8 cellular contexts compared by ENCODE assay signal in genomic region chr11:46826310-46827044, GRCh38. TPM values are rescaled to one million over a fixed set of nuclear protein-coding genes. Genes with fewer than 3 reads are reported as not detected.
DNase-seq lines count a peak whose midpoint lies in the region; ATAC-seq and TF ChIP-seq lines count a peak whose summit lies in the region.

No MANE protein-coding gene starts in this region.

- peaks cover 16% of the 10 kb centered on the region for H3K4me1 ChIP-seq in CD4-positive, alpha-beta memory T cell (ENCODE audit: insufficient read depth, low read length)
- peaks cover 16% of the 10 kb centered on the region for H3K4me1 ChIP-seq in HUES48 (ENCODE audit: control insufficient read depth, insufficient read depth, low read length)
- no peaks in the 10 kb centered on the region for H3K4me1 ChIP-seq in right cardiac atrium (ENCODE audit: control insufficient read depth, insufficient read depth, low read length)
- H3K4me1 ChIP-seq in prostate gland (replicated peaks), result no peaks in the 10 kb centered on the region

- CTCF ChIA-PET in CD4-positive, alpha-beta memory T cell (lab: Charles Lee; ENCODE audit: partially characterized antibody), result interaction anchor here (1.1 to 2.1 kb wide), 4 partner anchors 9 to 64 kb away, joined by 3 to 5 read pairs (median 4); no protein-coding TSS in a partner anchor

- no peaks in the 10 kb centered on the region for H3K36me3 ChIP-seq in CD4-positive, alpha-beta memory T cell (ENCODE audit: insufficient read depth, low read length)
- H3K36me3 ChIP-seq in HUES48 (ENCODE audit: control insufficient read depth, insufficient read depth, low read length) (no peaks in the 10 kb centered on the region), prostate gland (no peaks in the 10 kb centered on the region)

- H3K27ac ChIP-seq in CD4-positive, alpha-beta memory T cell (ENCODE audit: low read depth, low read length), result no peak overlapping the region
- H3K27ac ChIP-seq in HUES48 (ENCODE audit: low read depth, low read length) (peak overlapping the region; percentile 54), right cardiac atrium (ENCODE audit: low read length) (peak overlapping the region; percentile 76), prostate gland (peak overlapping the region; percentile 51 to 68)

- DNase-seq in CD4-positive, alpha-beta memory T cell, result peak; percentile 57 to 71 (median 61)
- DNase-seq in GM20000 (ENCODE audit: low spot score), result peak; percentile 75
- peak in 57 of 58 donors; percentile 19 to 88 (median 75) for DNase-seq in anterior cingulate cortex (lab: John Stamatoyannopoulos, UW)
- DNase-seq in right cardiac atrium, result peak; percentile 87 to 95 (median 94)
- peak; percentile 72 for DNase-seq in prostate gland (ENCODE audit: low spot score)
- DNase-seq in ureter (ENCODE audit: low spot score), result peak; percentile 72

- 0 out of 2 replicates have a peak overlapping the region, but pooled peaks have one; percentile 13 for H3K9ac ChIP-seq in HUES48 (ENCODE audit: low read depth, low read length)

- no peaks in the 10 kb centered on the region for H3K9me3 Mint-ChIP-seq in CD4-positive, alpha-beta memory T cell
- no peaks in the 10 kb centered on the region for H3K9me3 Mint-ChIP-seq in T-helper 1 cell treated with Interleukin-12 subunit alpha and Interleukin-12 subunit beta and Interleukin-4 antibody, amounts not matched to agents 30 μg/mL and 1 μg/mL, for 36 hours

- peak overlapping the region; percentile 74 to 85 (median 81) for H3K4me3 Mint-ChIP-seq in CD4-positive, alpha-beta memory T cell
- H3K4me3 Mint-ChIP-seq in T-helper 1 cell treated with Interleukin-12 subunit alpha and Interleukin-12 subunit beta and Interleukin-4 antibody, amounts not matched to agents 30 μg/mL and 1 μg/mL, for 36 hours, result peak overlapping the region; percentile 72

- peaks cover 14 to 36% (median 22%) of the 10 kb centered on the region in 4 donors for H3K4me1 Mint-ChIP-seq in CD4-positive, alpha-beta memory T cell
- peaks cover 31% of the 10 kb centered on the region for H3K4me1 Mint-ChIP-seq in T-helper 1 cell treated with Interleukin-12 subunit alpha and Interleukin-12 subunit beta and Interleukin-4 antibody, amounts not matched to agents 30 μg/mL and 1 μg/mL, for 36 hours (ENCODE audit: low read depth)

- intact Hi-C loops in CD4-positive, alpha-beta memory T cell (cut with micrococcal nuclease), result loop anchor here (1.0 kb wide), 1 partner anchor 20 kb away; the partner anchor contains the start of gene CKAP5
- intact Hi-C loops in right cardiac atrium (cut with DNase I), result no loop called here
- intact Hi-C loops in prostate gland (cut with DNase I), result no loop called here

- 1% methylated on average over 32 of the region's 32 CpGs for WGBS in right cardiac atrium
- WGBS in prostate gland, result 2% methylated on average over 32 of the region's 32 CpGs

- POLR2A ChIA-PET in CD4-positive, alpha-beta memory T cell (lab: Charles Lee; ENCODE audit: partially characterized antibody), result interaction anchor here (0.9 to 2.2 kb wide), 3 partner anchors 19 to 209 kb away, joined by 3 to 20 read pairs (median 4); partner anchors contain the start of genes ARHGAP1, ATG13, CKAP5 and HARBI1

- TF ChIP-seq CTCF in GM20000 (IDR thresholded peaks at IDR 0.05; ENCODE audit: extremely low read depth, missing control alignments) (no peak), prostate gland (IDR thresholded peaks at IDR 0.05) (peak in 2 of 4 experiments; percentile 19 to 36)

- TF ChIP-seq POLR2A in prostate gland (IDR thresholded peaks at IDR 0.05), result no peak

- no peaks in the 10 kb centered on the region for H3K9me3 ChIP-seq in CD4-positive, alpha-beta memory T cell (ENCODE audit: control insufficient read depth in 1 of 2, low read length in 2 of 2)
- H3K9me3 ChIP-seq in HUES48 (ENCODE audit: control insufficient read depth, insufficient read depth, low read length) (no peaks in the 10 kb centered on the region), right cardiac atrium (ENCODE audit: control insufficient read depth, low read length) (no peaks in the 10 kb centered on the region), prostate gland (no peaks in the 10 kb centered on the region)

- H3K36me3 Mint-ChIP-seq in CD4-positive, alpha-beta memory T cell, result no peaks in the 10 kb centered on the region
- H3K36me3 Mint-ChIP-seq in T-helper 1 cell treated with Interleukin-12 subunit alpha and Interleukin-12 subunit beta and Interleukin-4 antibody, amounts not matched to agents 30 μg/mL and 1 μg/mL, for 36 hours (ENCODE audit: low read depth), result peaks cover 6% of the 10 kb centered on the region

- peak; percentile 99 to 100 for ATAC-seq in right cardiac atrium

- peak overlapping the region in 1 of 2 donors; percentile 51 for H3K4me3 ChIP-seq in CD4-positive, alpha-beta memory T cell (ENCODE audit: low read length in 2 of 2)
- H3K4me3 ChIP-seq in HUES48 (ENCODE audit: low read depth, low read length), result peak overlapping the region; percentile 67
- peak overlapping the region; percentile 54 for H3K4me3 ChIP-seq in right cardiac atrium (ENCODE audit: low read length)
- H3K4me3 ChIP-seq in prostate gland, result peak overlapping the region; percentile 39

- no peaks in the 10 kb centered on the region for H3K27me3 ChIP-seq in CD4-positive, alpha-beta memory T cell (ENCODE audit: insufficient read depth, low read length)
- no peaks in the 10 kb centered on the region for H3K27me3 ChIP-seq in HUES48 (ENCODE audit: control insufficient read depth, insufficient read depth, low read length)
- H3K27me3 ChIP-seq in right cardiac atrium (ENCODE audit: control insufficient read depth, insufficient read depth), result no peaks in the 10 kb centered on the region
- no peaks in the 10 kb centered on the region for H3K27me3 ChIP-seq in prostate gland (replicated peaks; ENCODE audit: insufficient read depth)

- H3K27ac Mint-ChIP-seq in CD4-positive, alpha-beta memory T cell, result peak overlapping the region in 4 of 7 donors; percentile 17 to 76 (median 68)
- H3K27ac Mint-ChIP-seq in T-helper 1 cell treated with Interleukin-12 subunit alpha and Interleukin-12 subunit beta and Interleukin-4 antibody, amounts not matched to agents 30 μg/mL and 1 μg/mL, for 36 hours, result no peak overlapping the region

- H3K27me3 Mint-ChIP-seq in CD4-positive, alpha-beta memory T cell, result no peaks in the 10 kb centered on the region
- H3K27me3 Mint-ChIP-seq in T-helper 1 cell treated with Interleukin-12 subunit alpha and Interleukin-12 subunit beta and Interleukin-4 antibody, amounts not matched to agents 30 μg/mL and 1 μg/mL, for 36 hours (ENCODE audit: low read depth), result no peaks in the 10 kb centered on the region

RNA-seq across cellular contexts. Expression of gene CKAP5, which starts 19.6 kb away (rescaled TPM):
- 10 to 100 TPM; 47.8 to 51.4 TPM for total RNA-seq in CD4-positive, alpha-beta memory T cell
- polyA plus RNA-seq in CD4-positive, alpha-beta memory T cell, result 10 to 100 TPM in 1 of 2 donors, 1 to 10 TPM in 1; 3.6 to 23.8 TPM
- total RNA-seq in right cardiac atrium (10 to 100 TPM; 55.1 to 66.8 (median 65.0) TPM), prostate gland (10 to 100 TPM; 31.6 to 58.8 TPM), ureter (86.4 TPM)
- polyA plus RNA-seq in right cardiac atrium, result 20.6 TPM
